ENCODE assay signal across 2 cellular contexts in genomic region chr1:6269997-6270401, GRCh38.
TF ChIP-seq lines count a peak whose summit lies in the region.

No MANE protein-coding gene starts in this region.

TF ChIP-seq in SK-N-SH, 30 proteins besides CTCF, POLR2A, EP300 and RAD21 (continued from another document):
- TF ChIP-seq IRF3 (IDR thresholded peaks at IDR 0.05; ENCODE audit: low read depth, low read length) = no peak
- TF ChIP-seq NRF1 (IDR thresholded peaks at IDR 0.05; ENCODE audit: low read depth, low read length) = no peak
- TF ChIP-seq TAF1 (IDR thresholded peaks at IDR 0.05; ENCODE audit: borderline replicate concordance, low read depth, low read length) = no peak
- no peak for TF ChIP-seq RFX5 (IDR thresholded peaks at IDR 0.05; ENCODE audit: low read length)
- TF ChIP-seq MEF2A (IDR thresholded peaks at IDR 0.05; ENCODE audit: borderline replicate concordance, low read depth) = no peak
- no peak for TF ChIP-seq FOXJ3 (CRISPR knock-in tag; IDR thresholded peaks at IDR 0.05)
- TF ChIP-seq YY1 (IDR thresholded peaks at IDR 0.05; ENCODE audit: low read depth) = no peak
- no peak for TF ChIP-seq POLR2AphosphoS5 (IDR thresholded peaks at IDR 0.05; ENCODE audit: low read depth, low read length)

TF ChIP-seq in SK-N-SH treated with all-trans-retinoic acid at 6 μM for 48 hours, 23 proteins besides CTCF, POLR2A, EP300 and RAD21 (continued from another document):
- TF ChIP-seq TSHZ2 (CRISPR knock-in tag; IDR thresholded peaks at IDR 0.05) (no peak), BACH2 (CRISPR knock-in tag; IDR thresholded peaks at IDR 0.05; ENCODE audit: borderline replicate concordance) (no peak), SNAI2 (CRISPR knock-in tag; IDR thresholded peaks at IDR 0.05) (no peak), PATZ1 (CRISPR knock-in tag; IDR thresholded peaks at IDR 0.05; ENCODE audit: borderline replicate concordance) (no peak)
